In the genomic region with DNA sequence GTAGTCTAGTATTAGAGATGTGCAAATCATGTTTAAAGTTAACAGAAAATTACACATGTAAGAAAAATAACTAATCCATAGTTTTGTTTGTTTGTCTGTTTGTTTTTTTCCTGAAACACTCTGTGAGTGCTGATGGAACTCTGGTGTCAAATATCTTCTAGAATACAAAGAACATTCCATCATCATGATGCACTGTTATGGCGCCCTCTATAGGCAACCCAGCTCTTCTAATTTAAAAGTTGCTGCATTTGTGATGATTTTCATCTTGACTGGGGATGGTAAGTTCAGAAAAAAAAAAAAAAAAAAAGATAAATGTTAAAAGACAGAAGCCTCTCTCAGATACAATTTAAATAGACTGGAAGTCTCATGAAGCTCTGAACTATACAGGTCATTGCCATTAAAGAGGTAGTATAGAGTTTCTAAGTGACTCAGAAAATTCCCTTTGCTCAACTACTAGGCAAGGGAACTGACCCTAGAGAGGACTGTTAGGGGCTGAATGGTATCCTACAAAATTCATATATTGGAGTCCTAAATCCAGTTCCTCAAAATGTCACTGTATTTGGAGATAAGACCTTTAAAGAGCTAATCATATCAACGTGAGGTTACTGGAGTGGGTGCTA, we compare ENCODE assay signal across 10 cellular contexts.
DNase-seq lines count a peak whose midpoint lies in the region; ATAC-seq and TF ChIP-seq lines count a peak whose summit lies in the region.
"Had no signal": no experiment of that assay in that cellular context is flagged by ENCODE, and none has a peak within 500 bp of the region (broad histone marks: within the 10 kb centered on the region; RNA-seq: fewer than 3 reads in every experiment).

No MANE protein-coding gene starts in this region.

- H3F3A ChIP-seq in neural cell (ENCODE audit: insufficient read depth, low read length, poor library complexity, severe bottlenecking), result no peaks in the 10 kb centered on the region

- no peaks in the 10 kb centered on the region for H3K27me3 ChIP-seq in neural cell (ENCODE audit: insufficient read depth, low read depth, low read length)
- H3K27me3 ChIP-seq in CD8-positive, alpha-beta memory T cell (ENCODE audit: insufficient read depth, low read length, poor library complexity, severe bottlenecking), result no peaks in the 10 kb centered on the region

- H2AFZ ChIP-seq in neural cell (ENCODE audit: low read depth, low read length), result no peak overlapping the region

- H3K79me2 ChIP-seq in neural cell (replicated peaks; ENCODE audit: insufficient read depth, low read length), result no peaks in the 10 kb centered on the region

- H4K20me1 ChIP-seq in neural cell (ENCODE audit: insufficient read depth), result no peaks in the 10 kb centered on the region

- H3K27ac ChIP-seq in neural cell (ENCODE audit: low read length), result no peak overlapping the region
- no peak overlapping the region for H3K27ac ChIP-seq in CD8-positive, alpha-beta memory T cell (ENCODE audit: low read depth, low read length)
- H3K27ac ChIP-seq: thoracic aorta had no signal

- H3K4me1 Mint-ChIP-seq in endothelial cell (ENCODE audit: unreplicated experiment), result no peaks in the 10 kb centered on the region
- no peaks in the 10 kb centered on the region for H3K4me1 Mint-ChIP-seq in CD8-positive, alpha-beta memory T cell
- no peaks in the 10 kb centered on the region for H3K4me1 Mint-ChIP-seq in activated CD8-positive, alpha-beta T cell treated with anti-CD3 and anti-CD28 coated beads for 36 hours (ENCODE audit: low read depth)

- H3K9ac ChIP-seq in neural cell (ENCODE audit: low read length), result no peak overlapping the region

- no peaks in the 10 kb centered on the region for H3K4me1 ChIP-seq in CD8-positive, alpha-beta memory T cell (ENCODE audit: insufficient read depth, low read length)

- no peak overlapping the region for H3K27ac Mint-ChIP-seq in endothelial cell (ENCODE audit: unreplicated experiment)
- H3K27ac Mint-ChIP-seq in CD8-positive, alpha-beta memory T cell, result no peak overlapping the region
- no peak overlapping the region for H3K27ac Mint-ChIP-seq in activated CD8-positive, alpha-beta T cell treated with anti-CD3 and anti-CD28 coated beads for 36 hours

- H3K4me2 ChIP-seq in neural cell (ENCODE audit: low read length), result no peak overlapping the region

- H3K36me3 ChIP-seq in neural cell (ENCODE audit: insufficient read depth, low read length), result no peaks in the 10 kb centered on the region
- H3K36me3 ChIP-seq in CD8-positive, alpha-beta memory T cell (ENCODE audit: insufficient read depth, low read length), result no peaks in the 10 kb centered on the region
- H3K36me3 ChIP-seq: thoracic aorta had no signal

- TF ChIP-seq CTCF in endothelial cell (IDR thresholded peaks at IDR 0.05; ENCODE audit: unreplicated experiment) (peak; percentile 47), neural cell (IDR thresholded peaks at IDR 0.05; ENCODE audit: poor library complexity, severe bottlenecking) (peak; percentile 61)
- no peak for TF ChIP-seq CTCF in activated CD8-positive, alpha-beta T cell treated with anti-CD3 and anti-CD28 coated beads for 36 hours (IDR thresholded peaks at IDR 0.05)

- H3K27me3 Mint-ChIP-seq in endothelial cell (ENCODE audit: unreplicated experiment), result peaks cover 2% of the 10 kb centered on the region
- H3K27me3 Mint-ChIP-seq in CD8-positive, alpha-beta memory T cell, result no peaks in the 10 kb centered on the region
- H3K27me3 Mint-ChIP-seq in activated CD8-positive, alpha-beta T cell treated with anti-CD3 and anti-CD28 coated beads for 36 hours, result no peaks in the 10 kb centered on the region

- CTCF ChIA-PET in CD8-positive, alpha-beta memory T cell (lab: Charles Lee), result no interaction called here
- CTCF ChIA-PET in activated CD8-positive, alpha-beta T cell treated with anti-CD3 and anti-CD28 coated beads for 36 hours (lab: Charles Lee), result no interaction called here

- POLR2A ChIA-PET in CD8-positive, alpha-beta memory T cell (lab: Charles Lee), result no interaction called here
- POLR2A ChIA-PET in activated CD8-positive, alpha-beta T cell treated with anti-CD3 and anti-CD28 coated beads for 36 hours (lab: Charles Lee), result no interaction called here

- no peaks in the 10 kb centered on the region for H3K9me2 ChIP-seq in neural cell (ENCODE audit: insufficient read depth, low read length)

- H3K9me3 ChIP-seq in neural cell (ENCODE audit: low read length), result no peaks in the 10 kb centered on the region
- no peaks in the 10 kb centered on the region for H3K9me3 ChIP-seq in CD8-positive, alpha-beta memory T cell (ENCODE audit: low read length)
- H3K9me3 ChIP-seq: thoracic aorta had no signal

- intact Hi-C loops in activated CD8-positive, alpha-beta T cell treated with anti-CD3 and anti-CD28 coated beads for 36 hours (cut with micrococcal nuclease), result no loop called here

- ATAC-seq in GM18909 (IDR thresholded peaks at IDR 0.05; ENCODE audit: poor library complexity, unreplicated experiment), result peak; percentile 44
- ATAC-seq in activated CD8-positive, alpha-beta T cell treated with anti-CD3 and anti-CD28 coated beads for 36 hours, result no peak

- peak; percentile 70 for TF ChIP-seq RAD21 in neural cell (conservative IDR thresholded peaks at IDR 0.05)

- H3K4me3 Mint-ChIP-seq in endothelial cell (ENCODE audit: unreplicated experiment), result no peak overlapping the region
- H3K4me3 Mint-ChIP-seq in CD8-positive, alpha-beta memory T cell, result no peak overlapping the region
- H3K4me3 Mint-ChIP-seq in activated CD8-positive, alpha-beta T cell treated with anti-CD3 and anti-CD28 coated beads for 36 hours, result no peak overlapping the region

- no peak overlapping the region for H3K4me3 ChIP-seq in neural cell (ENCODE audit: low read length)
- H3K4me3 ChIP-seq in CD8-positive, alpha-beta memory T cell (ENCODE audit: low read length), result no peak overlapping the region
- H3K4me3 ChIP-seq: thoracic aorta had no signal

- no peaks in the 10 kb centered on the region for H3K9me3 Mint-ChIP-seq in endothelial cell (ENCODE audit: unreplicated experiment)
- H3K9me3 Mint-ChIP-seq in CD8-positive, alpha-beta memory T cell, result peaks cover 0 to 30% (median 6%) of the 10 kb centered on the region in 5 donors
- H3K9me3 Mint-ChIP-seq in activated CD8-positive, alpha-beta T cell treated with anti-CD3 and anti-CD28 coated beads for 36 hours, result peaks cover 3% of the 10 kb centered on the region

- H3K36me3 Mint-ChIP-seq in endothelial cell (ENCODE audit: low read depth, unreplicated experiment), result no peaks in the 10 kb centered on the region
- no peaks in the 10 kb centered on the region for H3K36me3 Mint-ChIP-seq in CD8-positive, alpha-beta memory T cell
- no peaks in the 10 kb centered on the region for H3K36me3 Mint-ChIP-seq in activated CD8-positive, alpha-beta T cell treated with anti-CD3 and anti-CD28 coated beads for 36 hours (ENCODE audit: low read depth)

- TF ChIP-seq EP300 in neural cell (conservative IDR thresholded peaks at IDR 0.05; ENCODE audit: poor library complexity, severe bottlenecking), result no peak

- DNase-seq in NCI-H82 treated with DMSO at 0.1 percent for 48 hours (lab: John Stamatoyannopoulos, UW; ENCODE audit: unreplicated experiment) (peak; percentile 68), endothelial cell (ENCODE audit: low spot score) (peak; percentile 30), SHP77 treated with DMSO at 0.1 percent for 48 hours (lab: John Stamatoyannopoulos, UW) (no peak), putamen (ENCODE audit: low spot score) (no peak)
- DNase-seq in CD8-positive, alpha-beta memory T cell, result no peak
- no peak for DNase-seq in activated CD8-positive, alpha-beta T cell treated with anti-CD3 and anti-CD28 coated beads for 36 hours
- DNase-seq: NCI-H510A had no signal

TF ChIP-seq in neural cell, 6 proteins besides CTCF, POLR2A, EP300 and RAD21:
- TF ChIP-seq MXI1 (conservative IDR thresholded peaks at IDR 0.05; ENCODE audit: poor library complexity, severe bottlenecking), result no peak

Comparison
In these comparisons a context has a peak if more than half of its experiments do, and no peak if none do; other contexts are left out.
1. DNase-seq: peak in NCI-H82 treated with DMSO at 0.1 percent for 48 hours (single experiment) and endothelial cell (single experiment); none in SHP77 treated with DMSO at 0.1 percent for 48 hours (single experiment), putamen (single experiment), CD8-positive, alpha-beta memory T cell (0 of 5) and activated CD8-positive, alpha-beta T cell treated with anti-CD3 and anti-CD28 coated beads for 36 hours (single experiment).